Comparison of ENCODE assay signal across 7 cellular contexts in the genomic region with DNA sequence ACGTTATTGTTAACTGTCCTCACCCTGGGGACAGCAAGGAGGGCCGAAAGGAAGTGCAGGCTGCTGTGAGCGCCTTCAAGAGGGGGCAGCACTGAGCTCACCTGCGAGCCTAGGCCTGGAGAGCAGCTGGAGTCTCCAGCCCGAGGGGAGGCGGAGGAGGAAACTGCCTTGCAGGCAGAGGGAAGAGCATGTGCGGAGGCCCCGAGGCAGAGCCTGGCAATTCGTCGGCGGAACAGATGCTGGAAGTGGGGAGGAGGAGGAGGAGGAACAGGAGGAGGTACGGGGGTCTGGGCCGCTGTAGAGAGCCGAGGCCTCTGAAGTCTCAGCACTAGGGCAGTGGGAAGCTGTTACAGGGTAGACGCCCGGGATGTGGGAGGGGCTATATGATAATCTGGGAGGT. TPM values are rescaled to one million over a fixed set of nuclear protein-coding genes. Genes with fewer than 3 reads are reported as not detected.
A peak's percentile ranks its signal among the peaks of the same experiment; 100 is the strongest.
DNase-seq lines count a peak whose midpoint lies in the region; ATAC-seq, FAIRE-seq and TF ChIP-seq lines count a peak whose summit lies in the region.

No MANE protein-coding gene starts in this region.

- no peak overlapping the region for H3K18ac ChIP-seq in H9 (ENCODE audit: insufficient read length, low read depth, low read length)

- H3K9me3 ChIP-seq in CD4-positive, alpha-beta memory T cell (ENCODE audit: control insufficient read depth in 1 of 2, low read length in 2 of 2) = no peaks in the 10 kb centered on the region
- H3K9me3 ChIP-seq in H9 (ENCODE audit: control insufficient read depth, low read depth, low read length) = no peaks in the 10 kb centered on the region
- no peaks in the 10 kb centered on the region for H3K9me3 ChIP-seq in GM12878 (replicated peaks; ENCODE audit: control insufficient read depth, insufficient read depth, low read length)
- no peaks in the 10 kb centered on the region for H3K9me3 ChIP-seq in testis

- intact Hi-C loops in CD4-positive, alpha-beta memory T cell (cut with micrococcal nuclease) = no loop called here
- intact Hi-C loops in GM12878 (cut with micrococcal nuclease; ENCODE audit: unreplicated experiment) = no loop called here
- intact Hi-C loops in testis (cut with DNase I; ENCODE audit: low total_unique reads) = no loop called here

- no peaks in the 10 kb centered on the region for H4K20me1 ChIP-seq in H9 (ENCODE audit: control insufficient read depth, insufficient read depth, insufficient read length)
- no peaks in the 10 kb centered on the region for H4K20me1 ChIP-seq in GM12878 (ENCODE audit: control insufficient read depth, insufficient read depth)

- FAIRE-seq in GM12878 (lab: Jason Lieb, UNC) = no peak

- no CpG with 5 or more reads among the region's 16 CpGs for WGBS in H9 (ENCODE audit: extremely low coverage, insufficient read length, low lambda C conversion rate)
- WGBS in GM12878 (ENCODE audit: insufficient coverage, insufficient replicate concordance, low lambda C conversion rate, missing lambda C conversion rate) = 78% methylated on average over 11 of the region's 16 CpGs
- WGBS in testis, 2 donors = 58 to 64% methylated on average over 16 of the region's 16 CpGs

- H3K36me3 ChIP-seq in CD4-positive, alpha-beta memory T cell (ENCODE audit: insufficient read depth, low read length) = no peaks in the 10 kb centered on the region
- no peaks in the 10 kb centered on the region for H3K36me3 ChIP-seq in GM12878 (ENCODE audit: control insufficient read depth in 2 of 2, insufficient read depth in 2 of 2, low read length in 1 of 2)
- no peaks in the 10 kb centered on the region for H3K36me3 ChIP-seq in testis (ENCODE audit: low read depth, missing control alignments)

- peak overlapping the region in 7 of 8 donors; percentile 36 to 69 (median 56) for H3K4me3 Mint-ChIP-seq in CD4-positive, alpha-beta memory T cell
- H3K4me3 Mint-ChIP-seq in H9 = peak overlapping the region; percentile 43 to 70
- peak overlapping the region; percentile 12 to 91 (median 64) for H3K4me3 Mint-ChIP-seq in naive thymus-derived CD8-positive, alpha-beta T cell

- no peak overlapping the region for H3T11ph ChIP-seq in H9 (ENCODE audit: low read length)

- no peak for ATAC-seq in GM12878
- no peak for ATAC-seq in naive thymus-derived CD8-positive, alpha-beta T cell
- ATAC-seq in GM21576 (IDR thresholded peaks at IDR 0.05; ENCODE audit: unreplicated experiment) = no peak
- no peak for ATAC-seq in GM21529 (IDR thresholded peaks at IDR 0.05; ENCODE audit: unreplicated experiment)

- POLR2A ChIA-PET in CD4-positive, alpha-beta memory T cell (lab: Charles Lee; ENCODE audit: partially characterized antibody) = interaction anchor here (1.2 to 1.9 kb wide), 7 partner anchors 12 to 722 kb away, joined by 3 to 19 read pairs (median 4); partner anchors contain the start of genes CENPN, CMC2 and GAN
- POLR2A ChIA-PET in GM12878 (lab: Charles Lee) = interaction anchor here (0.6 to 1.6 kb wide), 5 partner anchors 10 to 326 kb away, joined by 3 to 7 read pairs (median 5); no protein-coding TSS in a partner anchor
- POLR2A ChIA-PET in naive thymus-derived CD8-positive, alpha-beta T cell (lab: Charles Lee) = interaction anchor here (0.6 to 1.6 kb wide), 3 partner anchors 11 to 89 kb away, joined by 4 to 5 read pairs (median 5); no protein-coding TSS in a partner anchor

- no peak overlapping the region for H4K5ac ChIP-seq in H9 (ENCODE audit: insufficient read length, low read depth, low read length)

- peak; percentile 67 for TF ChIP-seq CTCF in H9 (conservative IDR thresholded peaks at IDR 0.05)
- TF ChIP-seq CTCF in GM12878 (IDR thresholded peaks at IDR 0.05 in 2 of 3, conservative IDR thresholded peaks at IDR 0.05 in 1 of 3; ENCODE audit: control insufficient read depth in 2 of 3, extremely low read depth in 1 of 3, insufficient read depth in 1 of 3, low read depth in 3 of 3, low read length in 3 of 3) = no peak
- no peak for TF ChIP-seq CTCF in testis (IDR thresholded peaks at IDR 0.05)

- BruUV-seq in GM12878 (replicated peaks; lab: Mats Ljungman, UMichigan) = no TSS peak

- peaks cover 8 to 25% (median 17%) of the 10 kb centered on the region in 4 donors for H3K4me1 Mint-ChIP-seq in CD4-positive, alpha-beta memory T cell
- peaks cover 26 to 41% of the 10 kb centered on the region in 2 experiments for H3K4me1 Mint-ChIP-seq in H9
- H3K4me1 Mint-ChIP-seq in naive thymus-derived CD8-positive, alpha-beta T cell = peaks cover 7 to 22% (median 20%) of the 10 kb centered on the region in 4 donors

- H3K14ac ChIP-seq in H9 (ENCODE audit: insufficient read depth, low read length) = 0 out of 2 replicates have a peak overlapping the region, but pooled peaks have one; percentile 3

- no peak for TF ChIP-seq EP300 in GM12878 (IDR thresholded peaks at IDR 0.05; ENCODE audit: borderline replicate concordance in 1 of 2, control insufficient read depth in 1 of 2, low read depth in 2 of 2, low read length in 2 of 2)

- TF ChIP-seq POLR2A in GM12878 (IDR thresholded peaks at IDR 0.05; ENCODE audit: low read depth, low read length) (no peak), testis (IDR thresholded peaks at IDR 0.05) (no peak)

- H3K9me3 Mint-ChIP-seq in CD4-positive, alpha-beta memory T cell = no peaks in the 10 kb centered on the region
- H3K9me3 Mint-ChIP-seq in H9 = peaks cover 0 to 4% of the 10 kb centered on the region in 2 experiments; a peak in 2 of 5 replicates
- H3K9me3 Mint-ChIP-seq in naive thymus-derived CD8-positive, alpha-beta T cell = no peaks in the 10 kb centered on the region

- H2BK12ac ChIP-seq in H9 (ENCODE audit: insufficient read length, low read depth, low read length) = no peak overlapping the region

- H3K4ac ChIP-seq in H9 (ENCODE audit: low read depth, low read length) = no peak overlapping the region

- no peak overlapping the region for H3K27ac ChIP-seq in CD4-positive, alpha-beta memory T cell (ENCODE audit: low read depth, low read length)
- no peak overlapping the region for H3K27ac ChIP-seq in H9 (ENCODE audit: insufficient read length, low read depth, low read length)
- no peak overlapping the region for H3K27ac ChIP-seq in GM12878 (ENCODE audit: control insufficient read depth, insufficient read depth)
- H3K27ac ChIP-seq in testis = no peak overlapping the region

- H3K4me2 ChIP-seq in H9 (ENCODE audit: insufficient read depth, insufficient read length, low read length) (no peak overlapping the region), GM12878 (ENCODE audit: control insufficient read depth, insufficient read depth) (no peak overlapping the region; the same call in 1 of the 2 replicates)

- no peak for TF ChIP-seq RAD21 in GM12878 (IDR thresholded peaks at IDR 0.05; ENCODE audit: insufficient read depth, low read depth, low read length)

- peaks cover 3% of the 10 kb centered on the region for H3K23me2 ChIP-seq in H9 (ENCODE audit: insufficient read length, low read depth, low read length, poor library complexity, severe bottlenecking)

- SMC1A ChIA-PET in GM12878 (lab: Charles Lee; ENCODE audit: uncharacterized antibody, unreplicated experiment) = interaction anchor here (0.9 to 2.5 kb wide), 16 partner anchors 11 to 732 kb away, joined by 3 to 23 read pairs (median 3); no protein-coding TSS in a partner anchor

- H3K4me1 ChIP-seq in CD4-positive, alpha-beta memory T cell (ENCODE audit: insufficient read depth, low read length) = peaks cover 12% of the 10 kb centered on the region
- H3K4me1 ChIP-seq in H9 (ENCODE audit: insufficient read depth, low read length) (no peaks in the 10 kb centered on the region; the same call in 1 of the 2 replicates), GM12878 (ENCODE audit: control insufficient read depth, insufficient read depth, low read length) (peaks cover 12% of the 10 kb centered on the region), testis (peaks cover 6% of the 10 kb centered on the region)

- no peaks in the 10 kb centered on the region for H3K79me1 ChIP-seq in H9 (ENCODE audit: insufficient read depth, low read depth, low read length, poor library complexity, severe bottlenecking)

- H2BK20ac ChIP-seq in H9 (ENCODE audit: low read depth, low read length, poor library complexity, severe bottlenecking) = no peak overlapping the region

- no peak overlapping the region for H2BK120ac ChIP-seq in H9 (ENCODE audit: low read depth, low read length, poor library complexity, severe bottlenecking)

- no peak for DNase-seq in CD4-positive, alpha-beta memory T cell
- DNase-seq in H9 (peak; percentile 96), GM12878 (ENCODE audit: low read depth, low spot score) (no peak), testis (no peak)
- DNase-seq in naive thymus-derived CD8-positive, alpha-beta T cell = no peak

- H3K23ac ChIP-seq in H9 (ENCODE audit: insufficient read length, low read depth, low read length) = no peak overlapping the region

- H3K27ac Mint-ChIP-seq in CD4-positive, alpha-beta memory T cell = peak overlapping the region in 4 of 7 donors; percentile 38 to 78 (median 60)
- H3K27ac Mint-ChIP-seq in H9 = peak overlapping the region; percentile 84 to 95 (median 91)
- peak overlapping the region in 9 of 10 donors; percentile 37 to 93 (median 59) for H3K27ac Mint-ChIP-seq in naive thymus-derived CD8-positive, alpha-beta T cell

- H3K36me3 Mint-ChIP-seq in CD4-positive, alpha-beta memory T cell = no peaks in the 10 kb centered on the region
- H3K36me3 Mint-ChIP-seq in H9 (ENCODE audit: insufficient read depth in 1 of 3, low read depth in 3 of 3) = no peaks in the 10 kb centered on the region
- H3K36me3 Mint-ChIP-seq in naive thymus-derived CD8-positive, alpha-beta T cell = no peaks in the 10 kb centered on the region

- H3K4me3 ChIP-seq in CD4-positive, alpha-beta memory T cell (ENCODE audit: low read length in 2 of 2) = no peak overlapping the region
- H3K4me3 ChIP-seq in GM12878 (no peak overlapping the region), testis (no peak overlapping the region)

- H4K91ac ChIP-seq in H9 (ENCODE audit: insufficient read length, low read depth, low read length) = no peak overlapping the region

- no peak overlapping the region for H2AK5ac ChIP-seq in H9 (ENCODE audit: insufficient read length, low read length)

- H3K56ac ChIP-seq in H9 (ENCODE audit: insufficient read length, low read depth, low read length) = no peak overlapping the region

- in situ Hi-C loops in GM12878 (cut with MboI) = loop anchor here (5.0 to 10.0 kb wide), 3 partner anchors 107 to 362 kb away; no protein-coding TSS in a partner anchor

- H2AFZ ChIP-seq in H9 (ENCODE audit: low read length) (no peak overlapping the region), GM12878 (ENCODE audit: control insufficient read depth, low read depth, low read length) (no peak overlapping the region)

- CTCF ChIA-PET in CD4-positive, alpha-beta memory T cell (lab: Charles Lee; ENCODE audit: partially characterized antibody) = interaction anchor here (0.6 to 3.3 kb wide), 28 partner anchors 8 to 723 kb away, joined by 3 to 38 read pairs (median 5); partner anchors contain the start of genes CENPN, CMC2 and GAN
- CTCF ChIA-PET in GM12878 (lab: Yijun Ruan, JAX) = interaction anchor here (0.5 to 3.0 kb wide), 25 partner anchors 9 to 524 kb away, joined by 3 to 21 read pairs (median 4); no protein-coding TSS in a partner anchor

- no peak overlapping the region for H2BK15ac ChIP-seq in H9 (ENCODE audit: low read depth, low read length)

- no peaks in the 10 kb centered on the region for H3K27me3 Mint-ChIP-seq in CD4-positive, alpha-beta memory T cell
- peaks cover 4% of the 10 kb centered on the region for H3K27me3 Mint-ChIP-seq in H9 (ENCODE audit: low read depth)
- H3K27me3 Mint-ChIP-seq in naive thymus-derived CD8-positive, alpha-beta T cell = no peaks in the 10 kb centered on the region

- H3K27me3 ChIP-seq in CD4-positive, alpha-beta memory T cell (ENCODE audit: insufficient read depth, low read length) = no peaks in the 10 kb centered on the region
- H3K27me3 ChIP-seq in H9 (ENCODE audit: insufficient read depth, low read length) (no peaks in the 10 kb centered on the region), GM12878 (replicated peaks in 1 of 2; ENCODE audit: control insufficient read depth in 2 of 2, insufficient read depth in 2 of 2, low read length in 1 of 2) (no peaks in the 10 kb centered on the region), testis (no peaks in the 10 kb centered on the region)

- H2BK5ac ChIP-seq in H9 (ENCODE audit: insufficient read length, low read length) = no peak overlapping the region

- H3K9ac ChIP-seq in H9 (ENCODE audit: extremely low read depth, insufficient read length, low read length) = no peak overlapping the region
- H3K9ac ChIP-seq in GM12878 (ENCODE audit: control insufficient read depth, insufficient read depth, low read length) = no peak overlapping the region

- no peak overlapping the region for H4K8ac ChIP-seq in H9 (replicated peaks; ENCODE audit: insufficient read length, low read depth, low read length)

- H3K79me2 ChIP-seq in H9 (ENCODE audit: insufficient read depth, low read length) (no peaks in the 10 kb centered on the region), GM12878 (ENCODE audit: control insufficient read depth, insufficient read depth, low read length) (no peaks in the 10 kb centered on the region)

- RAD21 ChIA-PET in GM12878 (lab: Charles Lee; ENCODE audit: unreplicated experiment) = interaction anchor here (0.9 to 1.9 kb wide), 17 partner anchors 8 to 248 kb away, joined by 3 to 15 read pairs (median 5); no protein-coding TSS in a partner anchor

RNA-seq across cellular contexts. Expression of gene PLCG2, which starts 49.6 kb away (rescaled TPM):
- total RNA-seq in CD4-positive, alpha-beta memory T cell = 1 to 10 TPM; 2.3 to 2.4 TPM
- polyA plus RNA-seq in CD4-positive, alpha-beta memory T cell = 1 to 10 TPM in 1 of 2 donors, under 1 TPM in 1; 0.63 to 1.8 TPM
- 5.4 and 6.0 TPM in 2 replicates for total RNA-seq in H9 (2021)
- total RNA-seq in GM12878 (2013; cell fraction: nucleolus; rRNA removed) = 718 and 719 TPM in 2 replicates
- total RNA-seq in GM12878 (2014; rRNA removed) = 131 and 138 TPM in 2 replicates
- 137 and 139 TPM in 2 replicates for total RNA-seq in GM12878 (2014; rRNA removed; fragmentation: Illumina TruSeq; extraction: Trizol)
- 243 and 256 TPM in 2 replicates for total RNA-seq in GM12878 (2021)
- 62.1 TPM for polyA plus RNA-seq in GM12878 (2011; ENCODE audit: low read depth)
- 245 and 253 TPM in 2 replicates for polyA plus RNA-seq in GM12878 (2011; rRNA removed)
- polyA plus RNA-seq in GM12878 (2011; cell fraction: cytosol; rRNA removed) = 204 and 222 TPM in 2 replicates
- polyA plus RNA-seq in GM12878 (2011; cell fraction: nucleus; rRNA removed) = 783 and 874 TPM in 2 replicates
- polyA plus RNA-seq in GM12878 (2012) = 112 and 157 TPM in 2 replicates
- polyA plus RNA-seq in GM12878 (2014; fragmentation: Illumina TruSeq; extraction: Trizol) = 151 and 159 TPM in 2 replicates
- polyA plus RNA-seq in GM12878 (2014; fragmentation: Nextera tagmentation; extraction: Ambion mirVana) = 10 to 100 TPM; 47.6 to 53.9 TPM
- polyA plus RNA-seq in GM12878 (2014; rRNA removed) = 148 and 152 TPM in 2 replicates
- 100 to 1,000 TPM; 156 to 168 TPM for polyA plus RNA-seq in GM12878 (2016; fragmentation: Nextera tagmentation; extraction: Ambion mirVana)
- polyA minus RNA-seq in GM12878 (2011; rRNA and poly(A)+ RNA removed) = 502 and 650 TPM in 2 replicates
- 202 and 205 TPM in 2 replicates for polyA minus RNA-seq in GM12878 (2011; cell fraction: cytosol; rRNA and poly(A)+ RNA removed)
- polyA minus RNA-seq in GM12878 (2011; cell fraction: nucleus; rRNA and poly(A)+ RNA removed) = 448 and 681 TPM in 2 replicates
- total RNA-seq in naive thymus-derived CD8-positive, alpha-beta T cell = 10 to 100 TPM; 12.1 to 12.5 TPM
- 1 to 10 TPM in 1 of 3 donors, under 1 TPM in 2; 0.11 to 8.7 (median 0.19) TPM for polyA plus RNA-seq in naive thymus-derived CD8-positive, alpha-beta T cell
- 10 to 100 TPM in 1 of 2 donors, 1 to 10 TPM in 1; 8.0 to 11.3 TPM for total RNA-seq in testis
- polyA plus RNA-seq in testis (ENCODE audit: insufficient read depth, low read depth, low replicate concordance) = 6.8 TPM

Comparison
In these comparisons a context has a peak if more than half of its experiments do, and no peak if none do; other contexts are left out.
1. RNA of gene PLCG2, which starts 49.6 kb away (total RNA-seq): 131 to 719 TPM in GM12878; 12.1 to 12.5 TPM in naive thymus-derived CD8-positive, alpha-beta T cell, 8.0 to 11.3 TPM in testis, 5.4 to 6.0 TPM in H9 and 2.3 to 2.4 TPM in CD4-positive, alpha-beta memory T cell; every median in the first group is over 4 times any median in the second.
2. Peak in every context shown above with its lines, with median percentiles within 50 percentile points of each other: H3K27ac Mint-ChIP-seq and H3K4me3 Mint-ChIP-seq.